In the genomic region with DNA sequence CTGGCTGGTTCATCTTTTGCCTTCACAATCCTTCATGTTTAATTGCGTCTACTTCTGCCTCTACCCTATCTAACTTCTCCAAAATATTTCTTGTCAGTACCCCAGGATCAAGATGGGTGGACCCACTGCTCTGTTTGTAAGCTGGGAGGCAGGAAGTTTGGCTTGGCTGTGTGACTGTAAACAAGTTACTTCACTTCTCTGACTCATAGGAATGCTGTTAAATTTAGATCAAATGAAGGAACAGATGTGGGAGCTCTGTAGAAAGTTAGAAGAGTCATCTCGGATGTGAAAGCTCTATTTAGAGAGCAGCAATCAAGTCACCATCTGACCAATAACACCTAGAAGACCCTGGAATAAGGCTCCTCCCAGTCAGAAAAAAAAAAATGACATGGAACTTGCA, we compare ENCODE assay signal across 11 cellular contexts. TPM values are rescaled to one million over a fixed set of nuclear protein-coding genes. Genes with fewer than 3 reads are reported as not detected.
DNase-seq lines count a peak whose midpoint lies in the region; ATAC-seq and TF ChIP-seq lines count a peak whose summit lies in the region.
"Had no signal": no experiment of that assay in that cellular context is flagged by ENCODE, and none has a peak within 500 bp of the region (broad histone marks: within the 10 kb centered on the region; RNA-seq: fewer than 3 reads in every experiment).

No MANE protein-coding gene starts in this region.

- no peak for TF ChIP-seq CTCF in adrenal gland (IDR thresholded peaks at IDR 0.05)
- peak in 1 of 4 experiments; percentile 12 for TF ChIP-seq CTCF in gastroesophageal sphincter (IDR thresholded peaks at IDR 0.05)

- H3K4me3 ChIP-seq in adrenal gland (peak overlapping the region in 1 of 4 donors; percentile 41), gastroesophageal sphincter (peak overlapping the region in 1 of 2 donors; percentile 39)

- DNase-seq in EH (ENCODE audit: low read depth) (peak; percentile 90), adrenal gland (peak in 6 of 7 donors; percentile 56 to 74 (median 62)), renal cortical epithelial cell (ENCODE audit: low read depth) (peak; percentile 90), HUDEP-2 (lab: John Stamatoyannopoulos, UW; ENCODE audit: unreplicated experiment in 76 of 76) (no peak)
- no peak for DNase-seq in activated T-helper 1 cell treated with anti-CD3 and anti-CD28 coated beads, Interleukin-12 subunit alpha, Interleukin-12 subunit beta, Interleukin-2, Interleukin-4 antibody, amounts not matched to agents 30 ng/mL and 10 ng/mL and 1 ng/mL, durations not matched to agents 14 hours and 24 hours and 36 hours (ENCODE audit: low spot score)
- DNase-seq: activated naive CD4-positive, alpha-beta T cell treated with anti-CD3 and anti-CD28 coated beads, Interleukin-2, amount 50 U/mL, for 16 hours; NCI-H1105 had no signal

- TF ChIP-seq POLR2A in adrenal gland (IDR thresholded peaks at IDR 0.05) (peak in 1 of 2 donors; percentile 30), gastroesophageal sphincter (IDR thresholded peaks at IDR 0.05) (no peak)

- peaks cover 10% of the 10 kb centered on the region for H3K27me3 Mint-ChIP-seq in activated T-helper 1 cell treated with anti-CD3 and anti-CD28 coated beads, Interleukin-12 subunit alpha, Interleukin-12 subunit beta, Interleukin-2, Interleukin-4 antibody, amounts not matched to agents 30 ng/mL and 10 ng/mL and 1 ng/mL, durations not matched to agents 14 hours and 24 hours and 36 hours (ENCODE audit: insufficient read depth)

- H3K4me3 Mint-ChIP-seq in activated T-helper 1 cell treated with anti-CD3 and anti-CD28 coated beads, Interleukin-12 subunit alpha, Interleukin-12 subunit beta, Interleukin-2, Interleukin-4 antibody, amounts not matched to agents 30 ng/mL and 10 ng/mL and 1 ng/mL, durations not matched to agents 14 hours and 24 hours and 36 hours = no peak overlapping the region
- H3K4me3 Mint-ChIP-seq: T-helper 1 cell treated with Interleukin-12 subunit alpha and Interleukin-12 subunit beta and Interleukin-4 antibody, amounts not matched to agents 30 μg/mL and 1 μg/mL, for 36 hours had no signal

- H3K36me3 ChIP-seq in adrenal gland (replicated peaks in 1 of 2) = no peaks in the 10 kb centered on the region
- H3K36me3 ChIP-seq in gastroesophageal sphincter = no peaks in the 10 kb centered on the region

- intact Hi-C loops in adrenal gland (cut with DNase I) = no loop called here
- intact Hi-C loops in activated T-helper 1 cell treated with anti-CD3 and anti-CD28 coated beads, Interleukin-12 subunit alpha, Interleukin-12 subunit beta, Interleukin-2, Interleukin-4 antibody, amounts not matched to agents 30 ng/mL and 10 ng/mL and 1 ng/mL, durations not matched to agents 14 hours and 24 hours and 36 hours (cut with micrococcal nuclease) = no loop called here

- no peaks in the 10 kb centered on the region for H3K36me3 Mint-ChIP-seq in activated T-helper 1 cell treated with anti-CD3 and anti-CD28 coated beads, Interleukin-12 subunit alpha, Interleukin-12 subunit beta, Interleukin-2, Interleukin-4 antibody, amounts not matched to agents 30 ng/mL and 10 ng/mL and 1 ng/mL, durations not matched to agents 14 hours and 24 hours and 36 hours (ENCODE audit: low read depth)

- H3K4me1 ChIP-seq in adrenal gland (replicated peaks in 1 of 2) (peaks cover 26 to 44% of the 10 kb centered on the region in 2 donors), gastroesophageal sphincter (peaks cover 0 to 41% (median 7%) of the 10 kb centered on the region in 3 donors)

- H3K27me3 ChIP-seq in adrenal gland (no peaks in the 10 kb centered on the region), gastroesophageal sphincter (no peaks in the 10 kb centered on the region)

- H3K27ac Mint-ChIP-seq in activated T-helper 1 cell treated with anti-CD3 and anti-CD28 coated beads, Interleukin-12 subunit alpha, Interleukin-12 subunit beta, Interleukin-2, Interleukin-4 antibody, amounts not matched to agents 30 ng/mL and 10 ng/mL and 1 ng/mL, durations not matched to agents 14 hours and 24 hours and 36 hours = no peak overlapping the region
- H3K27ac Mint-ChIP-seq: T-helper 1 cell treated with Interleukin-12 subunit alpha and Interleukin-12 subunit beta and Interleukin-4 antibody, amounts not matched to agents 30 μg/mL and 1 μg/mL, for 36 hours had no signal

- WGBS in adrenal gland, 4 donors = 11 to 24% (median 21%) methylated on average over 2 of the region's 2 CpGs
- 15 to 80% methylated on average over 1 to 2 of the region's 2 CpGs for WGBS in gastroesophageal sphincter (ENCODE audit: low coverage in 1 of 2), 2 donors

- H3K4me1 Mint-ChIP-seq in activated T-helper 1 cell treated with anti-CD3 and anti-CD28 coated beads, Interleukin-12 subunit alpha, Interleukin-12 subunit beta, Interleukin-2, Interleukin-4 antibody, amounts not matched to agents 30 ng/mL and 10 ng/mL and 1 ng/mL, durations not matched to agents 14 hours and 24 hours and 36 hours (ENCODE audit: low read depth) = no peaks in the 10 kb centered on the region

- peak overlapping the region in 4 of 5 donors; percentile 42 to 84 (median 82) for H3K27ac ChIP-seq in adrenal gland
- peak overlapping the region in 3 of 4 donors; percentile 71 to 80 (median 75) for H3K27ac ChIP-seq in gastroesophageal sphincter

- ATAC-seq in gastroesophageal sphincter = peak; percentile 61
- ATAC-seq in HG03432 (IDR thresholded peaks at IDR 0.05; ENCODE audit: unreplicated experiment) = no peak
- no peak for ATAC-seq in GM19397 (IDR thresholded peaks at IDR 0.05; ENCODE audit: unreplicated experiment)

- no peak for TF ChIP-seq EP300 in gastroesophageal sphincter (IDR thresholded peaks at IDR 0.05)

- no peaks in the 10 kb centered on the region for H3K9me3 Mint-ChIP-seq in activated T-helper 1 cell treated with anti-CD3 and anti-CD28 coated beads, Interleukin-12 subunit alpha, Interleukin-12 subunit beta, Interleukin-2, Interleukin-4 antibody, amounts not matched to agents 30 ng/mL and 10 ng/mL and 1 ng/mL, durations not matched to agents 14 hours and 24 hours and 36 hours
- H3K9me3 Mint-ChIP-seq: T-helper 1 cell treated with Interleukin-12 subunit alpha and Interleukin-12 subunit beta and Interleukin-4 antibody, amounts not matched to agents 30 μg/mL and 1 μg/mL, for 36 hours had no signal

- H3K9me3 ChIP-seq in adrenal gland (replicated peaks in 1 of 3) (no peaks in the 10 kb centered on the region), gastroesophageal sphincter (no peaks in the 10 kb centered on the region)

RNA-seq across cellular contexts. Expression of gene MRTFB, which starts 55.2 kb away (rescaled TPM):
- total RNA-seq in adrenal gland (10 to 100 TPM; 30.9 to 77.7 (median 50.9) TPM), gastroesophageal sphincter (10 to 100 TPM; 38.8 to 53.1 (median 41.1) TPM), renal cortical epithelial cell (4.9 and 21.9 TPM in 2 replicates)
- polyA plus RNA-seq in adrenal gland = 10 to 100 TPM in 2 of 3 donors, 1 to 10 TPM in 1; 5.5 to 24.8 (median 11.7) TPM
- 10.4 and 13.5 TPM in 2 replicates for total RNA-seq in activated T-helper 1 cell treated with anti-CD3 and anti-CD28 coated beads, Interleukin-12 subunit alpha, Interleukin-12 subunit beta, Interleukin-2, Interleukin-4 antibody, amounts not matched to agents 30 ng/mL and 10 ng/mL and 1 ng/mL, durations not matched to agents 14 hours and 24 hours and 36 hours

Comparison
In these comparisons a context has a peak if more than half of its experiments do, and no peak if none do; other contexts are left out.
1. DNase-seq: peak in EH (single experiment), adrenal gland (6 of 7) and renal cortical epithelial cell (single experiment); none in activated T-helper 1 cell treated with anti-CD3 and anti-CD28 coated beads, Interleukin-12 subunit alpha, Interleukin-12 subunit beta, Interleukin-2, Interleukin-4 antibody, amounts not matched to agents 30 ng/mL and 10 ng/mL and 1 ng/mL, durations not matched to agents 14 hours and 24 hours and 36 hours (single experiment) and HUDEP-2 (0 of 76).